In genomic region chr2:197433770-197434438, GRCh38 we compare ENCODE assay signal across 8 cellular contexts. TPM values are rescaled to one million over a fixed set of nuclear protein-coding genes. Genes with fewer than 3 reads are reported as not detected.
A peak's percentile ranks its signal among the peaks of the same experiment; 100 is the strongest.
DNase-seq lines count a peak whose midpoint lies in the region; ATAC-seq lines count a peak whose summit lies in the region.

No MANE protein-coding gene starts in this region.

- H3K27me3 Mint-ChIP-seq in activated CD4-positive, alpha-beta memory T cell treated with anti-CD3 and anti-CD28 coated beads for 36 hours: peaks cover 1% of the 10 kb centered on the region
- no peaks in the 10 kb centered on the region for H3K27me3 Mint-ChIP-seq in stimulated activated naive B cell treated with anti-CD40 and anti-IgM and Interleukin-4, amounts not matched to agents 10 μg/mL and 1 μg/mL and 100 μg/mL, for 72 hours

- intact Hi-C loops in activated CD4-positive, alpha-beta memory T cell treated with anti-CD3 and anti-CD28 coated beads for 36 hours (cut with micrococcal nuclease): loop anchor here (1.0 to 5.0 kb wide), 7 partner anchors 127 to 573 kb away; partner anchors contain the start of genes MARS2 and PGAP1

- DNase-seq in DMS 273 (lab: John Stamatoyannopoulos, UW; ENCODE audit: unreplicated experiment): peak; percentile 46
- DNase-seq in DMS 273 treated with DMSO at 0.1 percent for 48 hours (lab: John Stamatoyannopoulos, UW): no peak
- DNase-seq in activated CD4-positive, alpha-beta memory T cell treated with anti-CD3 and anti-CD28 coated beads for 36 hours: no peak
- no peak for DNase-seq in stimulated activated naive B cell treated with anti-CD40 and anti-IgM and Interleukin-4, amounts not matched to agents 10 μg/mL and 1 μg/mL and 100 μg/mL, for 72 hours
- DNase-seq in NCI-H345 treated with DMSO at 0.1 percent for 48 hours (lab: John Stamatoyannopoulos, UW; ENCODE audit: unreplicated experiment): no peak

- peak overlapping the region; percentile 99 for H3K9ac ChIP-seq in iPS-18a (ENCODE audit: low read length)

- H3K9me3 ChIP-seq in iPS-18a (ENCODE audit: control insufficient read depth, low read depth, low read length): no peaks in the 10 kb centered on the region

- H3K4me3 ChIP-seq in iPS-18a (ENCODE audit: low read length): peak overlapping the region; percentile 76

- no peaks in the 10 kb centered on the region for H3K36me3 ChIP-seq in iPS-18a (ENCODE audit: control insufficient read depth, low read depth, low read length)

- POLR2A ChIA-PET in activated CD4-positive, alpha-beta memory T cell treated with anti-CD3 and anti-CD28 coated beads for 36 hours (lab: Charles Lee): interaction anchor here (1.2 to 8.8 kb wide), 5 partner anchors 18 to 444 kb away, joined by 3 to 76 read pairs (median 5); partner anchors contain the start of genes COQ10B, HSPD1, HSPE1 and MOB4

- CTCF ChIA-PET in activated CD4-positive, alpha-beta memory T cell treated with anti-CD3 and anti-CD28 coated beads for 36 hours (lab: Charles Lee): interaction anchor here (1.2 to 2.9 kb wide), 2 partner anchors 19 to 345 kb away, joined by 4 to 19 read pairs; partner anchors contain the start of gene COQ10B

- peaks cover 22% of the 10 kb centered on the region for H3K36me3 Mint-ChIP-seq in activated CD4-positive, alpha-beta memory T cell treated with anti-CD3 and anti-CD28 coated beads for 36 hours
- peaks cover 20 to 27% of the 10 kb centered on the region in 2 donors for H3K36me3 Mint-ChIP-seq in stimulated activated naive B cell treated with anti-CD40 and anti-IgM and Interleukin-4, amounts not matched to agents 10 μg/mL and 1 μg/mL and 100 μg/mL, for 72 hours

- H3K27ac Mint-ChIP-seq in activated CD4-positive, alpha-beta memory T cell treated with anti-CD3 and anti-CD28 coated beads for 36 hours: peak overlapping the region; percentile 100
- H3K27ac Mint-ChIP-seq in stimulated activated naive B cell treated with anti-CD40 and anti-IgM and Interleukin-4, amounts not matched to agents 10 μg/mL and 1 μg/mL and 100 μg/mL, for 72 hours: peak overlapping the region; percentile 100

- no peaks in the 10 kb centered on the region for H3K27me3 ChIP-seq in iPS-18a (ENCODE audit: control insufficient read depth, insufficient read depth, low read length)

- peaks cover 9% of the 10 kb centered on the region for H3K4me1 ChIP-seq in iPS-18a (ENCODE audit: control insufficient read depth, low read depth, low read length)

- ATAC-seq in stimulated activated naive B cell treated with anti-CD40 and anti-IgM and Interleukin-4, amounts not matched to agents 10 μg/mL and 1 μg/mL and 100 μg/mL, for 72 hours (replicated peaks): no peak
- ATAC-seq in HG03025 (IDR thresholded peaks at IDR 0.05; ENCODE audit: low FRiP score, unreplicated experiment) (no peak), HG02623 (IDR thresholded peaks at IDR 0.05; ENCODE audit: unreplicated experiment) (no peak)

- peaks cover 54% of the 10 kb centered on the region for H3K4me1 Mint-ChIP-seq in activated CD4-positive, alpha-beta memory T cell treated with anti-CD3 and anti-CD28 coated beads for 36 hours (ENCODE audit: low read depth)
- H3K4me1 Mint-ChIP-seq in stimulated activated naive B cell treated with anti-CD40 and anti-IgM and Interleukin-4, amounts not matched to agents 10 μg/mL and 1 μg/mL and 100 μg/mL, for 72 hours: peaks cover 29 to 50% of the 10 kb centered on the region in 2 donors

- H3K9me3 Mint-ChIP-seq in activated CD4-positive, alpha-beta memory T cell treated with anti-CD3 and anti-CD28 coated beads for 36 hours: no peaks in the 10 kb centered on the region
- H3K9me3 Mint-ChIP-seq in stimulated activated naive B cell treated with anti-CD40 and anti-IgM and Interleukin-4, amounts not matched to agents 10 μg/mL and 1 μg/mL and 100 μg/mL, for 72 hours: no peaks in the 10 kb centered on the region

- peak overlapping the region; percentile 97 for H3K4me3 Mint-ChIP-seq in activated CD4-positive, alpha-beta memory T cell treated with anti-CD3 and anti-CD28 coated beads for 36 hours
- H3K4me3 Mint-ChIP-seq in stimulated activated naive B cell treated with anti-CD40 and anti-IgM and Interleukin-4, amounts not matched to agents 10 μg/mL and 1 μg/mL and 100 μg/mL, for 72 hours: peak overlapping the region; percentile 87 to 94

- H3K27ac ChIP-seq in iPS-18a (ENCODE audit: low read length): peak overlapping the region; percentile 96

RNA-seq across cellular contexts. Expression of gene SF3B1, which starts 0.9 kb away (rescaled TPM):
- total RNA-seq in activated CD4-positive, alpha-beta memory T cell treated with anti-CD3 and anti-CD28 coated beads for 36 hours: 100 to 1,000 TPM; 228 to 245 TPM

RNA-seq across cellular contexts. Expression of gene COQ10B, which starts 19.4 kb away (rescaled TPM):
- total RNA-seq in activated CD4-positive, alpha-beta memory T cell treated with anti-CD3 and anti-CD28 coated beads for 36 hours: 10 to 100 TPM; 21.5 TPM
